In the genomic region with DNA sequence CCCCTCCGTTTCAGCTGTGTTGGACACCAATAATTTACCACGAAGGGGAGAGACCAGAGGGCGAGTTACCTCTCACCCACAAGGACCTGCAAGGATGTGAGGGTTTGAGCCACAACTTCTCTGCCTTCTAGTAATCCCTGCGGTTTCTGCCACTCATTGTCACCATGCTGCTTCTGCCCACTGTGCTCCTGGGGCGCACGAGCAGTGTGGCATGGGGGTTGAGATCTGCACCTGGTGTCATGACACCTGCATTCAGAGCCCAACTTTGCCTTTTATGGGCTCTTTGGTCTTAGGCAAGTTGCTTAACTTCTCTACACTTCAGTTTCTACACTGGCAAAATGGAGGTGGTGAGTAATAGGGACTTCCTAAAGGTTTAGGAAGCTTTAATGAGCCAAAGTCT, we compare ENCODE assay signal across 21 cellular contexts.
"Had no signal": no experiment of that assay in that cellular context is flagged by ENCODE, and none has a peak within 500 bp of the region (broad histone marks: within the 10 kb centered on the region; RNA-seq: fewer than 3 reads in every experiment).

No MANE protein-coding gene starts in this region.

- H3K27me3 ChIP-seq: brain microvascular endothelial cell had no signal

- DNase-seq: activated B cell treated with CpG ODN at 0.5 μM for 24 hours; activated CD4-positive, alpha-beta T cell treated with anti-CD3 and anti-CD28 coated beads for 48 hours; activated CD4-positive, alpha-beta T cell treated with anti-CD3 and anti-CD28 coated beads, Interleukin-2, amount 50 U/mL, for 1 hour; activated CD4-positive, alpha-beta T cell treated with anti-CD3 and anti-CD28 coated beads, Interleukin-2, amount 50 U/mL, for 48 hours; activated CD8-positive, alpha-beta memory T cell treated with anti-CD3 and anti-CD28 coated beads for 24 hours; activated CD8-positive, alpha-beta T cell treated with anti-CD3 and anti-CD28 coated beads for 36 hours; activated gamma-delta T cell; activated naive CD4-positive, alpha-beta T cell; activated naive CD4-positive, alpha-beta T cell treated with anti-CD3 and anti-CD28 coated beads, Interleukin-2, amount 10 ng/mL, durations not matched to agents 7 days and 5 days; activated T-cell treated with anti-CD3 and anti-CD28 coated beads, Interleukin-2, amount 50 U/mL, for 48 hours; amniotic stem cell; anterior cingulate cortex; brain microvascular endothelial cell; cortex of kidney; effector CD8-positive, alpha-beta T cell; foreskin fibroblast; head of caudate nucleus; T-helper 1 cell; T-helper 17 cell; T1000; WERI-Rb-1 had no signal

- H3K27ac ChIP-seq: brain microvascular endothelial cell, WERI-Rb-1 had no signal

- H3K36me3 ChIP-seq: brain microvascular endothelial cell, WERI-Rb-1 had no signal
